Comparison of ENCODE assay signal across 15 cellular contexts in genomic region chr12:74816398-74817175, GRCh38.
"Had no signal": no experiment of that assay in that cellular context is flagged by ENCODE, and none has a peak within 500 bp of the region (broad histone marks: within the 10 kb centered on the region; RNA-seq: fewer than 3 reads in every experiment).

No MANE protein-coding gene starts in this region.

- H3K4me3 ChIP-seq: body of pancreas, gastroesophageal sphincter, hepatocyte, thoracic aorta, uterus had no signal

- H3K79me2 ChIP-seq: hepatocyte had no signal

- H3K27ac ChIP-seq: body of pancreas, gastroesophageal sphincter, hepatocyte, thoracic aorta, uterus had no signal

- H3K36me3 ChIP-seq: gastroesophageal sphincter, thoracic aorta, uterus had no signal

- H3K4me1 ChIP-seq: body of pancreas, gastroesophageal sphincter, uterus had no signal

- ATAC-seq: activated T-helper 17 cell treated with anti-CD3 and anti-CD28 coated beads, Interleukin-2, amount 50 U/mL, for 72 hours; body of pancreas; gastroesophageal sphincter had no signal

- H3K9me3 ChIP-seq: body of pancreas, thoracic aorta, uterus had no signal

- H3K4me2 ChIP-seq: hepatocyte had no signal

- H3K27me3 ChIP-seq: body of pancreas, gastroesophageal sphincter, hepatocyte, uterus had no signal

- DNase-seq: activated B cell treated with CpG ODN at 0.5 μM for 24 hours; activated CD4-positive, alpha-beta T cell treated with anti-CD3 and anti-CD28 coated beads, Interleukin-2, amount 10 ng/mL, durations not matched to agents 7 days and 5 days; activated naive CD4-positive, alpha-beta T cell treated with anti-CD3 and anti-CD28 coated beads, Interleukin-2, amount 50 U/mL, for 16 hours; activated T-cell treated with anti-CD3 and anti-CD28 coated beads for 4 hours; body of pancreas; cortex of kidney; effector memory CD4-positive, alpha-beta T cell; stimulated activated CD4-positive, alpha-beta T cell treated with anti-CD3 and anti-CD28 coated beads, Interleukin-4, amount 100 ng/mL, for 1 hour; stimulated activated CD8-positive, alpha-beta memory T cell treated with anti-CD3 and anti-CD28 coated beads, Interleukin-4, amount 100 ng/mL, for 48 hours; stimulated activated naive CD8-positive, alpha-beta T cell treated with anti-CD3 and anti-CD28 coated beads, Interleukin-15, amount 100 ng/mL, for 72 hours; uterus had no signal
